ENCODE assay signal across 13 cellular contexts in genomic region chr1:62182079-62182620, GRCh38. TPM values are rescaled to one million over a fixed set of nuclear protein-coding genes. Genes with fewer than 3 reads are reported as not detected.
DNase-seq lines count a peak whose midpoint lies in the region; ATAC-seq and TF ChIP-seq lines count a peak whose summit lies in the region.
"Not testable (repeated sequence)": the region's sequence is repeated elsewhere in the genome, so short reads cannot be mapped to it uniquely, and the experiment has no call there.
"Had no signal": no experiment of that assay in that cellular context is flagged by ENCODE, and none has a peak within 500 bp of the region (broad histone marks: within the 10 kb centered on the region; RNA-seq: fewer than 3 reads in every experiment).

No MANE protein-coding gene starts in this region.

- H3K4me3 Mint-ChIP-seq in GM23338, result peak overlapping the region; percentile 62

- H4K20me1 ChIP-seq in GM23338 (replicated peaks; ENCODE audit: insufficient read depth), result not testable (repeated sequence)

- not testable (repeated sequence) for H3K27me3 Mint-ChIP-seq in GM23338 (ENCODE audit: insufficient read depth, low read depth, poor library complexity)

- not testable (repeated sequence) for H3K36me3 Mint-ChIP-seq in GM23338 (ENCODE audit: low read depth)

- not testable (repeated sequence) for H3K23ac ChIP-seq in mesendoderm (ENCODE audit: low read length)

- H3K4ac ChIP-seq in mesendoderm (ENCODE audit: low read depth, low read length), result not testable (repeated sequence)

- TF ChIP-seq CTCF in GM23338 (conservative IDR thresholded peaks at IDR 0.05; ENCODE audit: low read depth in 2 of 2); WERI-Rb-1 (IDR thresholded peaks at IDR 0.05; ENCODE audit: low read depth, low read length); fibroblast of villous mesenchyme (IDR thresholded peaks at IDR 0.05; ENCODE audit: insufficient read depth, low read depth, low read length): not testable (repeated sequence)

- not testable (repeated sequence) for H3F3A ChIP-seq in GM23338 (replicated peaks; ENCODE audit: low read depth)

- peaks cover 62% of the 10 kb centered on the region for H3K4me1 ChIP-seq in GM23338 (ENCODE audit: insufficient read depth)
- peaks cover 11% of the 10 kb centered on the region for H3K4me1 ChIP-seq in mesendoderm (ENCODE audit: control insufficient read depth, low read depth, low read length)

- H3K4me1 Mint-ChIP-seq in GM23338, result peaks cover 72% of the 10 kb centered on the region

- not testable (repeated sequence) for H3K36me3 ChIP-seq in GM23338 (ENCODE audit: insufficient read depth); WERI-Rb-1; mesendoderm (ENCODE audit: control insufficient read depth, insufficient read depth, low read length)

- not testable (repeated sequence) for H4K5ac ChIP-seq in mesendoderm (ENCODE audit: low read length)

- no CpG with 5 or more reads among the region's 8 CpGs for WGBS in mesendoderm (ENCODE audit: extremely low coverage, insufficient coverage, low lambda C conversion rate)

- H3K9me2 ChIP-seq in GM23338 (ENCODE audit: insufficient read depth), result not testable (repeated sequence)

- H3K79me2 ChIP-seq in GM23338 (replicated peaks; ENCODE audit: insufficient read depth); mesendoderm (ENCODE audit: control insufficient read depth, insufficient read depth, low read length): not testable (repeated sequence)

- not testable (repeated sequence) for H3K79me1 ChIP-seq in mesendoderm (ENCODE audit: low read length)

- H4K8ac ChIP-seq in mesendoderm (ENCODE audit: low read depth, low read length), result not testable (repeated sequence)

- H3K56ac ChIP-seq in mesendoderm (ENCODE audit: low read length), result not testable (repeated sequence)

- H3K9me3 ChIP-seq in WERI-Rb-1 (ENCODE audit: severe bottlenecking), result not testable (repeated sequence)

- not testable (repeated sequence) for H2BK5ac ChIP-seq in mesendoderm (ENCODE audit: low read length)

- H3K9me3 Mint-ChIP-seq in GM23338, result not testable (repeated sequence)

- H2AFZ ChIP-seq in GM23338, result not testable (repeated sequence)

- peak overlapping the region; percentile 65 for H3K4me2 ChIP-seq in GM23338
- not testable (repeated sequence) for H3K4me2 ChIP-seq in mesendoderm (ENCODE audit: low read length)

- not testable (repeated sequence) for H3K9ac ChIP-seq in mesendoderm (ENCODE audit: low read length)

- not testable (repeated sequence) for DNase-seq in GM23338 (ENCODE audit: low spot score); WERI-Rb-1; mesendoderm
- DNase-seq in NCI-H1436 (lab: John Stamatoyannopoulos, UW) (peak; percentile 23), NCI-H2171 treated with DMSO at 0.1 percent for 48 hours (lab: John Stamatoyannopoulos, UW) (peak; percentile 65), fibroblast of villous mesenchyme (ENCODE audit: low read depth) (peak; percentile 43), retina (peak; percentile 63)

- H3K27me3 ChIP-seq in GM23338 (ENCODE audit: insufficient read depth); WERI-Rb-1 (ENCODE audit: insufficient read depth, low read depth, severe bottlenecking); mesendoderm (ENCODE audit: insufficient read depth, low read length, poor library complexity): not testable (repeated sequence)

- peak overlapping the region; percentile 57 for H2BK15ac ChIP-seq in mesendoderm (replicated peaks; ENCODE audit: low read depth)

- H3K27ac ChIP-seq in GM23338 (ENCODE audit: low read depth) (peak overlapping the region; percentile 96), WERI-Rb-1 (peak overlapping the region; percentile 98)
- not testable (repeated sequence) for H3K27ac ChIP-seq in mesendoderm (ENCODE audit: low read depth, low read length)

- H2AK5ac ChIP-seq in mesendoderm (ENCODE audit: low read length), result not testable (repeated sequence)

- H3K18ac ChIP-seq in mesendoderm (ENCODE audit: low read length), result not testable (repeated sequence)

- H2BK120ac ChIP-seq in mesendoderm (ENCODE audit: low read depth, low read length), result not testable (repeated sequence)

- H3K4me3 ChIP-seq in GM23338, result peak overlapping the region; percentile 33
- not testable (repeated sequence) for H3K4me3 ChIP-seq in WERI-Rb-1 (ENCODE audit: low read depth, low read length); fibroblast of villous mesenchyme (ENCODE audit: low read depth, low read length); mesendoderm (ENCODE audit: low read length)

- H3K27ac Mint-ChIP-seq in GM23338, result peak overlapping the region; percentile 79

- not testable (repeated sequence) for ATAC-seq in GM23338

RNA-seq across cellular contexts. Expression of gene L1TD1, which starts 12.5 kb away (rescaled TPM):
- total RNA-seq in GM23338 (2014; rRNA removed; shearing (Covaris generic)), result 280 and 283 TPM in 2 replicates
- polyA plus RNA-seq in GM23338 (2016; fragmentation: Nextera tagmentation; extraction: Ambion mirVana), result 509 and 628 TPM in 2 replicates
- total RNA-seq in fibroblast of villous mesenchyme, result under 0.01 TPM in 1 of 2 replicates, not detected in the other
- polyA plus RNA-seq in mesendoderm (2013, experiment 1 of 2), result 489 TPM
- 482 TPM for polyA plus RNA-seq in mesendoderm (2013, experiment 2 of 2)
- total RNA-seq: B cell, HFFc6, LHCN-M2, NCI-H460 had no signal
- polyA plus RNA-seq: A549, K562 had no signal

Comparison
In these comparisons a context has a peak if more than half of its experiments do, and no peak if none do; other contexts are left out.
1. RNA of gene L1TD1, which starts 12.5 kb away (total RNA-seq): 280 to 283 TPM in GM23338; under 0.01 TPM in fibroblast of villous mesenchyme; every median in the first group is over 100 times any median in the second.